1 cellular context compared by ENCODE assay signal in genomic region chr20:32749914-32750637, GRCh38.
TF ChIP-seq lines count a peak whose summit lies in the region.

No MANE protein-coding gene starts in this region.

TF ChIP-seq in H1, 55 proteins besides CTCF, POLR2A, EP300 and RAD21:
- TF ChIP-seq SP4 (IDR thresholded peaks at IDR 0.05; ENCODE audit: low read length) (no peak), POU5F1 (IDR thresholded peaks at IDR 0.05; ENCODE audit: low read depth, low read length) (no peak), USF2 (IDR thresholded peaks at IDR 0.05; ENCODE audit: low read length) (no peak), CREB1 (IDR thresholded peaks at IDR 0.05) (no peak), POLR2AphosphoS5 (IDR thresholded peaks at IDR 0.05; ENCODE audit: low read depth, low read length) (peak; percentile 71; the same call in 1 of the 2 replicates), TBP (IDR thresholded peaks at IDR 0.05; ENCODE audit: low read depth, low read length) (peak; percentile 72; the same call in 1 of the 2 replicates), CEBPB (IDR thresholded peaks at IDR 0.05; ENCODE audit: low read depth, low read length) (peak; percentile 11; the same call in 1 of the 2 replicates), TAF7 (optimal IDR thresholded peaks at IDR 0.05; ENCODE audit: borderline replicate concordance, low read depth, low read length) (peak; percentile 69), TEAD4 (IDR thresholded peaks at IDR 0.05; ENCODE audit: low read depth, low read length) (no peak), PHF8 (conservative IDR thresholded peaks at IDR 0.05; ENCODE audit: low read depth, low read length) (no peak), ATF2 (IDR thresholded peaks at IDR 0.05; ENCODE audit: low read length) (no peak), BACH1 (IDR thresholded peaks at IDR 0.05; ENCODE audit: low read length) (no peak), ASH2L (IDR thresholded peaks at IDR 0.05; ENCODE audit: low read length) (peak; percentile 87), RBBP5 (IDR thresholded peaks at IDR 0.05; ENCODE audit: borderline replicate concordance, low read depth, low read length) (peak; percentile 50; the same call in 1 of the 2 replicates), GTF2F1 (IDR thresholded peaks at IDR 0.05; ENCODE audit: borderline replicate concordance, low read depth, low read length) (no peak), HDAC2 (IDR thresholded peaks at IDR 0.05; ENCODE audit: borderline replicate concordance in 1 of 2, low read depth in 2 of 2, low read length in 2 of 2) (peak; percentile 30 to 70; a peak in 2 of 4 replicates), JUN (IDR thresholded peaks at IDR 0.05; ENCODE audit: low read depth, low read length) (no peak), NRF1 (IDR thresholded peaks at IDR 0.05; ENCODE audit: low read depth, low read length) (no peak), MAX (IDR thresholded peaks at IDR 0.05) (no peak), TCF12 (IDR thresholded peaks at IDR 0.05; ENCODE audit: low read depth, low read length) (0 out of 2 replicates have a peak, but pooled peaks have one; percentile 51), SAP30 (IDR thresholded peaks at IDR 0.05; ENCODE audit: insufficient read depth, insufficient replicate concordance, low read length) (no peak), RXRA (IDR thresholded peaks at IDR 0.05; ENCODE audit: insufficient read depth, low read depth, low read length) (0 out of 2 replicates have a peak, but pooled peaks have one; percentile 46), CBX8 (IDR thresholded peaks at IDR 0.05; ENCODE audit: borderline replicate concordance, low read depth, low read length) (no peak), JUND (IDR thresholded peaks at IDR 0.05; ENCODE audit: low read length) (no peak), SIN3A (conservative IDR thresholded peaks at IDR 0.05 in 1 of 2, IDR thresholded peaks at IDR 0.05 in 1 of 2; ENCODE audit: low read depth in 1 of 2, low read length in 2 of 2) (0 out of 4 replicates have a peak, but pooled peaks of 1 of the 2 experiments have one; percentile 25), BRCA1 (IDR thresholded peaks at IDR 0.05; ENCODE audit: low read depth, low read length) (no peak), FOSL1 (IDR thresholded peaks at IDR 0.05; ENCODE audit: insufficient read depth, low read depth, low read length) (no peak), CTBP2 (IDR thresholded peaks at IDR 0.05; ENCODE audit: borderline replicate concordance, insufficient read depth, insufficient read length, low read length) (no peak), NANOG (IDR thresholded peaks at IDR 0.05; ENCODE audit: insufficient read depth, low read depth, low read length, poor library complexity, severe bottlenecking) (peak; percentile 64), CHD1 (IDR thresholded peaks at IDR 0.05; ENCODE audit: low read depth, low read length) (no peak), GABPA (IDR thresholded peaks at IDR 0.05; ENCODE audit: borderline replicate concordance, insufficient read depth, low read length) (no peak), MAFK (IDR thresholded peaks at IDR 0.05; ENCODE audit: low read depth, low read length) (no peak), HDAC6 (IDR thresholded peaks at IDR 0.05; ENCODE audit: low read depth, low read length) (no peak), SP1 (IDR thresholded peaks at IDR 0.05; ENCODE audit: low read depth, low read length) (peak; percentile 89), YY1 (IDR thresholded peaks at IDR 0.05; ENCODE audit: low read depth, low read length) (peak; percentile 77; the same call in 1 of the 2 replicates), CHD7 (IDR thresholded peaks at IDR 0.05; ENCODE audit: insufficient replicate concordance, low read length) (peak; percentile 55), SIRT6 (IDR thresholded peaks at IDR 0.05; ENCODE audit: low read length) (no peak), KDM5A (IDR thresholded peaks at IDR 0.05; ENCODE audit: low read length) (no peak), TAF1 (IDR thresholded peaks at IDR 0.05; ENCODE audit: low read depth, low read length) (peak; percentile 57), SRF (IDR thresholded peaks at IDR 0.05; ENCODE audit: low read depth, low read length) (no peak), EGR1 (IDR thresholded peaks at IDR 0.05; ENCODE audit: borderline replicate concordance, low read depth, low read length) (0 out of 2 replicates have a peak, but pooled peaks have one; percentile 45), KDM4A (IDR thresholded peaks at IDR 0.05; ENCODE audit: low read depth, low read length, severe bottlenecking) (no peak), RNF2 (IDR thresholded peaks at IDR 0.05; ENCODE audit: borderline replicate concordance, low read depth, low read length, missing control alignments, poor library complexity, severe bottlenecking) (no peak), SUZ12 (IDR thresholded peaks at IDR 0.05; ENCODE audit: low read length) (no peak), RFX5 (IDR thresholded peaks at IDR 0.05; ENCODE audit: borderline replicate concordance, low read depth, low read length) (no peak), KDM1A (IDR thresholded peaks at IDR 0.05; ENCODE audit: borderline replicate concordance, low read length) (no peak), SIX5 (IDR thresholded peaks at IDR 0.05; ENCODE audit: low read depth, low read length) (no peak), CHD2 (IDR thresholded peaks at IDR 0.05; ENCODE audit: low read length) (no peak), BCL11A (IDR thresholded peaks at IDR 0.05; ENCODE audit: low read depth in 2 of 2, low read length in 2 of 2) (no peak), ZNF274 (IDR thresholded peaks at IDR 0.05; ENCODE audit: borderline replicate concordance, extremely low read depth, low read length) (no peak), EZH2 (IDR thresholded peaks at IDR 0.05; ENCODE audit: low read depth, low read length, severe bottlenecking) (no peak)
